In genomic region chr15:63086967-63087366, GRCh38 we compare ENCODE assay signal across 17 cellular contexts. TPM values are rescaled to one million over a fixed set of nuclear protein-coding genes. Genes with fewer than 3 reads are reported as not detected.
DNase-seq lines count a peak whose midpoint lies in the region; ATAC-seq, FAIRE-seq and TF ChIP-seq lines count a peak whose summit lies in the region.
"Had no signal": no experiment of that assay in that cellular context is flagged by ENCODE, and none has a peak within 500 bp of the region (broad histone marks: within the 10 kb centered on the region; RNA-seq: fewer than 3 reads in every experiment).

No MANE protein-coding gene starts in this region.

- no peak for TF ChIP-seq POLR2A in HepG2 (IDR thresholded peaks at IDR 0.05; ENCODE audit: insufficient read depth in 1 of 2, low read depth in 2 of 2, low read length in 2 of 2)
- TF ChIP-seq POLR2A in right lobe of liver (IDR thresholded peaks at IDR 0.05): no peak
- no peak for TF ChIP-seq POLR2A in H1 (IDR thresholded peaks at IDR 0.05; ENCODE audit: control extremely low read depth in 1 of 2, low read depth in 2 of 2, low read length in 2 of 2)
- TF ChIP-seq POLR2A in adrenal gland (IDR thresholded peaks at IDR 0.05): no peak

- no peak overlapping the region for H3K56ac ChIP-seq in H1 (replicated peaks; ENCODE audit: insufficient read length, low read depth, low read length)

- intact Hi-C loops in HepG2 (cut with micrococcal nuclease; ENCODE audit: unreplicated experiment) (no loop called here), right lobe of liver (cut with DNase I) (loop anchor here in 1 of 2 donors (10.0 kb wide), 1 partner anchor 242 kb away; no protein-coding TSS in a partner anchor), adrenal gland (cut with DNase I) (no loop called here)

- no peak overlapping the region for H3K14ac ChIP-seq in H1 (ENCODE audit: insufficient read length)
- no peak overlapping the region for H3K14ac ChIP-seq in neuronal stem cell (ENCODE audit: low read length)

- in situ Hi-C loops in HepG2 (cut with HindIII; ENCODE audit: extremely low pct_ligation_motif_present, low pct_unique_long_range_greater_than_20kb): no loop called here

- H4K91ac ChIP-seq in H1 (replicated peaks; ENCODE audit: insufficient read length, low read length): no peak overlapping the region
- H4K91ac ChIP-seq in neuronal stem cell (ENCODE audit: low read depth, low read length, poor library complexity): no peak overlapping the region

- H2BK120ac ChIP-seq in H1 (replicated peaks; ENCODE audit: low read depth, low read length): peak overlapping the region; percentile 48
- H2BK120ac ChIP-seq in neuronal stem cell (ENCODE audit: low read depth, low read length): no peak overlapping the region

- 0 out of 6 replicates have a peak overlapping the region, but pooled peaks of 1 of the 3 experiments have one; percentile 10 for H3K4me3 ChIP-seq in HepG2 (replicated peaks in 1 of 3; ENCODE audit: insufficient read depth in 1 of 3, low read depth in 2 of 3, low read length in 3 of 3)
- no peak overlapping the region for H3K4me3 ChIP-seq in right lobe of liver
- no peak overlapping the region for H3K4me3 ChIP-seq in H1 (ENCODE audit: extremely low read depth in 1 of 4, insufficient read depth in 2 of 4, low read depth in 3 of 4, low read length in 4 of 4)
- peak overlapping the region in 1 of 2 donors; percentile 69 for H3K4me3 ChIP-seq in neuronal stem cell (ENCODE audit: low read length in 2 of 2)
- H3K4me3 ChIP-seq in adrenal gland: no peak overlapping the region
- H3K4me3 ChIP-seq: GM12878, MG63 had no signal

- H3K79me1 ChIP-seq in H1 (ENCODE audit: low read depth, low read length): no peaks in the 10 kb centered on the region
- no peaks in the 10 kb centered on the region for H3K79me1 ChIP-seq in neuronal stem cell (ENCODE audit: low read depth, low read length)

- peak overlapping the region; percentile 23; the same call in 1 of the 2 replicates for H3K4me2 ChIP-seq in HepG2 (ENCODE audit: low read depth, low read length)
- no peak overlapping the region for H3K4me2 ChIP-seq in H1 (ENCODE audit: insufficient read depth in 1 of 2, low read depth in 2 of 2, low read length in 2 of 2)
- H3K4me2 ChIP-seq in neuronal stem cell (ENCODE audit: insufficient read depth, low read length, poor library complexity, severe bottlenecking): no peak overlapping the region
- H3K4me2 ChIP-seq: KMS-11 had no signal

- WGBS in HepG2 (ENCODE audit: low lambda C conversion rate): 53% methylated on average over 4 of the region's 5 CpGs
- WGBS in right lobe of liver (ENCODE audit: insufficient coverage, low coverage, low lambda C conversion rate, missing lambda C conversion rate): 66% methylated on average over 5 of the region's 5 CpGs
- 78% methylated on average over 5 of the region's 5 CpGs; no CpG with 5 or more reads in 1 of the 2 experiments for WGBS in H1 (ENCODE audit: extremely low coverage in 1 of 2, insufficient coverage in 1 of 2, insufficient read length in 1 of 2, insufficient replicate concordance in 2 of 2, low coverage in 1 of 2, low lambda C conversion rate in 2 of 2, missing lambda C conversion rate in 1 of 2), 2 experiments
- WGBS in neuronal stem cell (ENCODE audit: extremely low coverage in 2 of 2, insufficient read length in 2 of 2, insufficient replicate concordance in 1 of 2), 2 donors: no CpG with 5 or more reads among the region's 5 CpGs
- 78 to 85% (median 82%) methylated on average over 5 of the region's 5 CpGs for WGBS in adrenal gland, 4 donors

- peak overlapping the region; percentile 27 for H3K27ac ChIP-seq in HepG2 (ENCODE audit: extremely low read length, insufficient read depth, low read length)
- H3K27ac ChIP-seq in right lobe of liver: no peak overlapping the region
- no peak overlapping the region for H3K27ac ChIP-seq in H1 (ENCODE audit: low read depth, low read length)
- H3K27ac ChIP-seq in neuronal stem cell (replicated peaks; ENCODE audit: low read length): no peak overlapping the region
- no peak overlapping the region for H3K27ac ChIP-seq in adrenal gland
- H3K27ac ChIP-seq in caudate nucleus (ENCODE audit: low read depth, low read length): no peak overlapping the region
- H3K27ac ChIP-seq: KMS-11 had no signal

- no peaks in the 10 kb centered on the region for H3K36me3 ChIP-seq in HepG2 (replicated peaks in 1 of 2; ENCODE audit: control insufficient read depth in 1 of 2, insufficient read depth in 2 of 2, low read length in 2 of 2)
- H3K36me3 ChIP-seq in right lobe of liver: no peaks in the 10 kb centered on the region
- no peaks in the 10 kb centered on the region for H3K36me3 ChIP-seq in H1 (ENCODE audit: control insufficient read depth in 2 of 4, insufficient read depth in 4 of 4, low read length in 3 of 4)
- H3K36me3 ChIP-seq in neuronal stem cell (replicated peaks in 1 of 2; ENCODE audit: control insufficient read depth in 2 of 2, insufficient read depth in 2 of 2, low read length in 2 of 2): no peaks in the 10 kb centered on the region
- no peaks in the 10 kb centered on the region for H3K36me3 ChIP-seq in adrenal gland (replicated peaks in 1 of 2)
- H3K36me3 ChIP-seq: MG63 had no signal

- H3K23ac ChIP-seq in H1 (ENCODE audit: insufficient read length): no peak overlapping the region
- no peak overlapping the region for H3K23ac ChIP-seq in neuronal stem cell (ENCODE audit: low read depth, low read length, poor library complexity)

- no peak for TF ChIP-seq CTCF in HepG2 (CRISPR knock-in tag; IDR thresholded peaks at IDR 0.05)
- TF ChIP-seq CTCF in right lobe of liver (IDR thresholded peaks at IDR 0.05): no peak
- no peak for TF ChIP-seq CTCF in H1 (IDR thresholded peaks at IDR 0.05; ENCODE audit: control extremely low read depth in 1 of 3, insufficient read depth in 1 of 3, low read depth in 1 of 3, low read length in 3 of 3)
- no peak for TF ChIP-seq CTCF in adrenal gland (IDR thresholded peaks at IDR 0.05)

- H3K9me3 ChIP-seq in HepG2 (ENCODE audit: low read length) (no peaks in the 10 kb centered on the region), right lobe of liver (no peaks in the 10 kb centered on the region), H1 (ENCODE audit: insufficient read depth in 2 of 2, low read depth in 1 of 2, low read length in 1 of 2) (no peaks in the 10 kb centered on the region), neuronal stem cell (replicated peaks in 1 of 2; ENCODE audit: control insufficient read depth in 2 of 2, insufficient read depth in 1 of 2, low read depth in 1 of 2, low read length in 2 of 2) (no peaks in the 10 kb centered on the region), adrenal gland (replicated peaks in 1 of 3) (no peaks in the 10 kb centered on the region)
- H3K9me3 ChIP-seq: Caco-2, MG63 had no signal

- no peak for DNase-seq in HepG2 (ENCODE audit: low spot score)
- DNase-seq in right lobe of liver: no peak
- no peak for DNase-seq in H1 (ENCODE audit: low read depth in 1 of 2, low spot score in 2 of 2)
- DNase-seq in neuronal stem cell (ENCODE audit: low spot score): no peak
- no peak for DNase-seq in adrenal gland
- no peak for DNase-seq in T-helper 1 cell
- DNase-seq in caudate nucleus (lab: John Stamatoyannopoulos, UW): no peak
- DNase-seq: Caco-2, HCEC 1CT, MG63, NCI-H1105 treated with DMSO at 0.1 percent for 48 hours, NCI-H187, PC-3 had no signal

- no peak overlapping the region for H4K8ac ChIP-seq in H1 (ENCODE audit: extremely low read depth, insufficient read depth, low read length)
- H4K8ac ChIP-seq in neuronal stem cell (ENCODE audit: low read depth, low read length): no peak overlapping the region

- H2BK20ac ChIP-seq in H1 (ENCODE audit: low read length): peak overlapping the region; percentile 51

- FAIRE-seq in HepG2 (lab: Jason Lieb, UNC) (no peak), H1 (lab: Jason Lieb, UNC) (no peak)
- FAIRE-seq: GM12878, HTR-8/SVneo had no signal

- H2AFZ ChIP-seq in HepG2 (ENCODE audit: low read length) (no peak overlapping the region), H1 (ENCODE audit: low read length) (peak overlapping the region; percentile 10; the same call in 1 of the 2 replicates), neuronal stem cell (ENCODE audit: low read length) (peak overlapping the region; percentile 25)

- no peak for ATAC-seq in HepG2
- ATAC-seq in right lobe of liver: no peak
- no peak for ATAC-seq in HG02852 (IDR thresholded peaks at IDR 0.05; ENCODE audit: unreplicated experiment)
- ATAC-seq: GM12878, PC-3 had no signal

- H2BK5ac ChIP-seq in H1 (ENCODE audit: low read depth, low read length) (no peak overlapping the region), neuronal stem cell (ENCODE audit: low read length) (no peak overlapping the region)

- H3K4ac ChIP-seq in H1 (replicated peaks; ENCODE audit: insufficient read length, low read depth, low read length) (peak overlapping the region; percentile 73), neuronal stem cell (ENCODE audit: low read length) (no peak overlapping the region)

- CTCF ChIA-PET in HepG2 (lab: Yijun Ruan, JAX; ENCODE audit: low intra/inter-chr PET ratio, low total read pairs): no interaction called here
- CTCF ChIA-PET in H1 (lab: Charles Lee; ENCODE audit: partially characterized antibody): interaction anchor here (0.6 to 5.1 kb wide), 5 partner anchors 10 to 240 kb away, joined by 3 to 32 read pairs (median 4); no protein-coding TSS in a partner anchor

- H4K20me1 ChIP-seq in HepG2 (ENCODE audit: insufficient read depth, low read length) (no peaks in the 10 kb centered on the region), H1 (replicated peaks in 1 of 2; ENCODE audit: control insufficient read depth in 1 of 2, insufficient read depth in 2 of 2, low read length in 2 of 2) (no peaks in the 10 kb centered on the region)

- POLR2A ChIA-PET in HepG2 (lab: Yijun Ruan, JAX): interaction anchor here (0.6 to 5.1 kb wide), 4 partner anchors 32 to 199 kb away, joined by 3 to 42 read pairs (median 4); no protein-coding TSS in a partner anchor
- POLR2A ChIA-PET in H1 (lab: Charles Lee; ENCODE audit: partially characterized antibody): interaction anchor here (0.8 to 18.5 kb wide), 6 partner anchors 17 to 42 kb away, joined by 3 to 325 read pairs (median 3); partner anchors contain the start of gene TPM1

- H3K18ac ChIP-seq in H1 (ENCODE audit: extremely low read depth, low read length): no peak overlapping the region
- H3K18ac ChIP-seq in neuronal stem cell (ENCODE audit: low read length): no peak overlapping the region

- TF ChIP-seq EP300 in HepG2 (IDR thresholded peaks at IDR 0.05; ENCODE audit: low read depth in 2 of 2, low read length in 2 of 2) (no peak), HepG2 (CRISPR knock-in tag; IDR thresholded peaks at IDR 0.05; ENCODE audit: borderline replicate concordance) (no peak), H1 (IDR thresholded peaks at IDR 0.05; ENCODE audit: borderline replicate concordance in 1 of 2, low read depth in 2 of 2, low read length in 2 of 2) (no peak)

- H3K23me2 ChIP-seq in H1 (ENCODE audit: low read depth, low read length): no peaks in the 10 kb centered on the region

- H2BK12ac ChIP-seq in H1 (ENCODE audit: low read depth, low read length) (peak overlapping the region; percentile 62; the same call in 1 of the 2 replicates), neuronal stem cell (ENCODE audit: low read length) (no peak overlapping the region)

- H3K79me2 ChIP-seq in HepG2 (ENCODE audit: insufficient read depth, low read length) (no peaks in the 10 kb centered on the region), H1 (ENCODE audit: control insufficient read depth in 1 of 2, insufficient read depth in 2 of 2, low read length in 2 of 2) (no peaks in the 10 kb centered on the region)

- H3K4me1 ChIP-seq in HepG2 (ENCODE audit: insufficient read depth, low read length): peaks cover 81% of the 10 kb centered on the region
- peaks cover 0 to 14% (median 0%) of the 10 kb centered on the region in 4 donors for H3K4me1 ChIP-seq in right lobe of liver
- peaks cover 4 to 17% (median 15%) of the 10 kb centered on the region in 4 experiments; a peak in 6 of 7 replicates for H3K4me1 ChIP-seq in H1 (replicated peaks in 1 of 4; ENCODE audit: control insufficient read depth in 3 of 4, insufficient read depth in 4 of 4, low read length in 3 of 4)
- peaks cover 12 to 20% of the 10 kb centered on the region in 2 donors for H3K4me1 ChIP-seq in neuronal stem cell (ENCODE audit: control insufficient read depth in 2 of 2, insufficient read depth in 1 of 2, low read depth in 1 of 2, low read length in 2 of 2)
- H3K4me1 ChIP-seq in adrenal gland (replicated peaks in 1 of 2): peaks cover 0 to 10% of the 10 kb centered on the region in 2 donors

- H3K9ac ChIP-seq in HepG2 (ENCODE audit: insufficient read depth, low read depth, low read length) (no peak overlapping the region), H1 (replicated peaks in 1 of 4; ENCODE audit: extremely low read depth in 1 of 4, low read depth in 3 of 4, low read length in 3 of 4) (no peak overlapping the region), neuronal stem cell (ENCODE audit: low read depth, low read length, poor library complexity) (no peak overlapping the region)
- H3K9ac ChIP-seq: KMS-11 had no signal

- H4K5ac ChIP-seq in H1 (ENCODE audit: insufficient read length, low read depth, low read length): no peak overlapping the region

- H2BK15ac ChIP-seq in H1 (ENCODE audit: low read length) (no peak overlapping the region), neuronal stem cell (ENCODE audit: low read length) (no peak overlapping the region)

- H3K27me3 ChIP-seq in HepG2 (ENCODE audit: control insufficient read depth in 1 of 2, insufficient read depth in 2 of 2, low read length in 2 of 2): no peaks in the 10 kb centered on the region
- H3K27me3 ChIP-seq in right lobe of liver: no peaks in the 10 kb centered on the region
- no peaks in the 10 kb centered on the region for H3K27me3 ChIP-seq in H1 (replicated peaks in 1 of 4; ENCODE audit: control insufficient read depth in 3 of 4, extremely low read depth in 1 of 4, insufficient read depth in 3 of 4, low read length in 3 of 4)
- H3K27me3 ChIP-seq in neuronal stem cell (ENCODE audit: control insufficient read depth in 3 of 3, insufficient read depth in 3 of 3, low read depth in 1 of 3, low read length in 3 of 3): no peaks in the 10 kb centered on the region
- no peaks in the 10 kb centered on the region for H3K27me3 ChIP-seq in adrenal gland
- H3K27me3 ChIP-seq: MG63 had no signal

- no peak for TF ChIP-seq RAD21 in HepG2 (CRISPR knock-in tag; IDR thresholded peaks at IDR 0.05)
- no peak for TF ChIP-seq RAD21 in H1 (IDR thresholded peaks at IDR 0.05 in 1 of 2, conservative IDR thresholded peaks at IDR 0.05 in 1 of 2; ENCODE audit: low read depth in 2 of 2, low read length in 2 of 2)

- BruUV-seq in HepG2 (replicated peaks; lab: Mats Ljungman, UMichigan): no TSS peak

- no peak overlapping the region for H2AK5ac ChIP-seq in H1 (ENCODE audit: low read depth, low read length)
- no peak overlapping the region for H2AK5ac ChIP-seq in neuronal stem cell (ENCODE audit: low read depth, low read length)

RNA-seq across cellular contexts. Expression of gene LACTB, which starts 34.7 kb away (rescaled TPM):
- total RNA-seq in HepG2 (2016; rRNA removed; fragmentation: Illumina TruSeq; extraction: Trizol): 23.0 and 31.0 TPM in 2 replicates
- total RNA-seq in HepG2 (2016; cell fraction: cytosol; rRNA removed; fragmentation: Illumina TruSeq; extraction: Trizol; ENCODE audit: low read depth): 2.6 and 4.7 TPM in 2 replicates
- 20.3 and 27.6 TPM in 2 replicates for total RNA-seq in HepG2 (2016; cell fraction: insoluble cytoplasmic fraction; rRNA removed; fragmentation: Illumina TruSeq; extraction: Trizol)
- 6.4 and 8.7 TPM in 2 replicates for total RNA-seq in HepG2 (2016; cell fraction: membrane; rRNA removed; fragmentation: Illumina TruSeq; extraction: Trizol)
- 10.8 and 14.7 TPM in 2 replicates for total RNA-seq in HepG2 (2016; cell fraction: nucleus; rRNA removed; fragmentation: Illumina TruSeq; extraction: Trizol)
- polyA plus RNA-seq in HepG2 (2011; rRNA removed): 12.2 and 14.8 TPM in 2 replicates
- polyA plus RNA-seq in HepG2 (2011; cell fraction: cytosol; rRNA removed): 7.4 and 10.0 TPM in 2 replicates
- 4.0 and 4.7 TPM in 2 replicates for polyA plus RNA-seq in HepG2 (2011; cell fraction: nucleus; rRNA removed)
- 18.6 and 25.3 TPM in 2 replicates for polyA plus RNA-seq in HepG2 (2012)
- polyA plus RNA-seq in HepG2 (2016; cell fraction: cytosol; fragmentation: Illumina TruSeq; extraction: Trizol; ENCODE audit: low read depth): 2.1 and 2.8 TPM in 2 replicates
- polyA plus RNA-seq in HepG2 (2016; cell fraction: insoluble cytoplasmic fraction; fragmentation: Illumina TruSeq; extraction: Trizol; ENCODE audit: low read depth): 27.4 and 33.8 TPM in 2 replicates
- 4.7 and 5.9 TPM in 2 replicates for polyA plus RNA-seq in HepG2 (2016; cell fraction: membrane; fragmentation: Illumina TruSeq; extraction: Trizol; ENCODE audit: low read depth)
- polyA plus RNA-seq in HepG2 (2016; cell fraction: nucleus; fragmentation: Illumina TruSeq; extraction: Trizol; ENCODE audit: insufficient read depth, low read depth): 13.9 and 15.3 TPM in 2 replicates
- 2.3 and 2.8 TPM in 2 replicates for polyA minus RNA-seq in HepG2 (2011; rRNA and poly(A)+ RNA removed; ENCODE audit: low replicate concordance)
- 8.0 and 8.3 TPM in 2 replicates for polyA minus RNA-seq in HepG2 (2011; cell fraction: cytosol; rRNA and poly(A)+ RNA removed)
- polyA minus RNA-seq in HepG2 (2011; cell fraction: nucleus; rRNA and poly(A)+ RNA removed): 10.9 and 15.3 TPM in 2 replicates
- total RNA-seq in right lobe of liver: 10 to 100 TPM; 16.4 to 34.8 (median 21.5) TPM
- 14.9 and 15.6 TPM in 2 replicates for total RNA-seq in H1 (2021; fragmentation: NEBNext Ultra II Directional; extraction: Animal tissue kit (Norgen Biotek cat#: 25700))
- 3.6 and 5.8 TPM in 2 replicates for polyA plus RNA-seq in H1 (2011; rRNA removed)
- 8.3 TPM for polyA plus RNA-seq in H1 (2011; cell fraction: cytosol; rRNA removed)
- 2.9 TPM for polyA plus RNA-seq in H1 (2011; cell fraction: nucleus; rRNA removed)
- polyA plus RNA-seq in H1 (2012, experiment 1 of 2): 7.7 to 16.7 TPM (median 10.5 TPM) in 4 replicates
- 3.2 TPM for polyA plus RNA-seq in H1 (2012, experiment 2 of 2)
- 14.8 TPM for polyA plus RNA-seq in H1 (2013, experiment 1 of 2)
- polyA plus RNA-seq in H1 (2013, experiment 2 of 2): 18.7 TPM
- polyA minus RNA-seq in H1 (2011; rRNA and poly(A)+ RNA removed): 2.6 and 3.1 TPM in 2 replicates
- 3.2 TPM for polyA minus RNA-seq in H1 (2011; cell fraction: cytosol; rRNA and poly(A)+ RNA removed)
- 5.9 TPM for polyA minus RNA-seq in H1 (2011; cell fraction: nucleus; rRNA and poly(A)+ RNA removed)
- 8.2 TPM for polyA plus RNA-seq in neuronal stem cell (2013, experiment 1 of 2)
- 7.0 TPM for polyA plus RNA-seq in neuronal stem cell (2013, experiment 2 of 2)
- 10 to 100 TPM; 25.3 to 41.2 (median 33.4) TPM for total RNA-seq in adrenal gland
- 10 to 100 TPM; 15.4 to 68.2 (median 19.7) TPM for polyA plus RNA-seq in adrenal gland

RNA-seq across cellular contexts. Expression of gene TPM1, which starts 44.4 kb away (rescaled TPM):
- total RNA-seq in HepG2 (2016; rRNA removed; fragmentation: Illumina TruSeq; extraction: Trizol): 98.9 and 113 TPM in 2 replicates
- total RNA-seq in HepG2 (2016; cell fraction: cytosol; rRNA removed; fragmentation: Illumina TruSeq; extraction: Trizol; ENCODE audit: low read depth): 49.9 and 54.7 TPM in 2 replicates
- total RNA-seq in HepG2 (2016; cell fraction: insoluble cytoplasmic fraction; rRNA removed; fragmentation: Illumina TruSeq; extraction: Trizol): 98.4 and 114 TPM in 2 replicates
- 81.1 and 86.7 TPM in 2 replicates for total RNA-seq in HepG2 (2016; cell fraction: membrane; rRNA removed; fragmentation: Illumina TruSeq; extraction: Trizol)
- 75.6 and 78.8 TPM in 2 replicates for total RNA-seq in HepG2 (2016; cell fraction: nucleus; rRNA removed; fragmentation: Illumina TruSeq; extraction: Trizol)
- 92.4 and 109 TPM in 2 replicates for polyA plus RNA-seq in HepG2 (2011; rRNA removed)
- polyA plus RNA-seq in HepG2 (2011; cell fraction: cytosol; rRNA removed): 45.6 and 56.5 TPM in 2 replicates
- 245 and 247 TPM in 2 replicates for polyA plus RNA-seq in HepG2 (2011; cell fraction: nucleus; rRNA removed)
- polyA plus RNA-seq in HepG2 (2012): 72.3 and 73.8 TPM in 2 replicates
- polyA plus RNA-seq in HepG2 (2016; cell fraction: cytosol; fragmentation: Illumina TruSeq; extraction: Trizol; ENCODE audit: low read depth): 39.7 and 50.0 TPM in 2 replicates
- polyA plus RNA-seq in HepG2 (2016; cell fraction: insoluble cytoplasmic fraction; fragmentation: Illumina TruSeq; extraction: Trizol; ENCODE audit: low read depth): 112 and 120 TPM in 2 replicates
- 59.4 and 60.5 TPM in 2 replicates for polyA plus RNA-seq in HepG2 (2016; cell fraction: membrane; fragmentation: Illumina TruSeq; extraction: Trizol; ENCODE audit: low read depth)
- 97.1 and 98.9 TPM in 2 replicates for polyA plus RNA-seq in HepG2 (2016; cell fraction: nucleus; fragmentation: Illumina TruSeq; extraction: Trizol; ENCODE audit: insufficient read depth, low read depth)
- 56.1 and 110 TPM in 2 replicates for polyA minus RNA-seq in HepG2 (2011; rRNA and poly(A)+ RNA removed; ENCODE audit: low replicate concordance)
- polyA minus RNA-seq in HepG2 (2011; cell fraction: cytosol; rRNA and poly(A)+ RNA removed): 22.5 and 29.1 TPM in 2 replicates
- polyA minus RNA-seq in HepG2 (2011; cell fraction: nucleus; rRNA and poly(A)+ RNA removed): 274 and 286 TPM in 2 replicates
- 100 to 1,000 TPM in 3 of 6 experiments, 10 to 100 TPM in 3; 44.3 to 180 (median 91.6) TPM for total RNA-seq in right lobe of liver
- 571 and 579 TPM in 2 replicates for total RNA-seq in H1 (2021; fragmentation: NEBNext Ultra II Directional; extraction: Animal tissue kit (Norgen Biotek cat#: 25700))
- 246 and 258 TPM in 2 replicates for polyA plus RNA-seq in H1 (2011; rRNA removed)
- polyA plus RNA-seq in H1 (2011; cell fraction: cytosol; rRNA removed): 481 TPM
- polyA plus RNA-seq in H1 (2011; cell fraction: nucleus; rRNA removed): 537 TPM
- polyA plus RNA-seq in H1 (2012, experiment 1 of 2): 409 to 588 TPM (median 457 TPM) in 4 replicates
- polyA plus RNA-seq in H1 (2012, experiment 2 of 2): 113 TPM
- 292 TPM for polyA plus RNA-seq in H1 (2013, experiment 1 of 2)
- polyA plus RNA-seq in H1 (2013, experiment 2 of 2): 291 TPM
- polyA minus RNA-seq in H1 (2011; rRNA and poly(A)+ RNA removed): 221 and 265 TPM in 2 replicates
- polyA minus RNA-seq in H1 (2011; cell fraction: cytosol; rRNA and poly(A)+ RNA removed): 225 TPM
- polyA minus RNA-seq in H1 (2011; cell fraction: nucleus; rRNA and poly(A)+ RNA removed): 741 TPM
- 1,430 TPM for polyA plus RNA-seq in neuronal stem cell (2013, experiment 1 of 2)
- polyA plus RNA-seq in neuronal stem cell (2013, experiment 2 of 2): 1,425 TPM
- 100 to 1,000 TPM in 6 of 8 donors, 10 to 100 TPM in 2; 81.8 to 217 (median 157) TPM for total RNA-seq in adrenal gland
- 100 to 1,000 TPM; 162 to 246 (median 205) TPM for polyA plus RNA-seq in adrenal gland
